ENCODE assay signal across 35 cellular contexts in genomic region chr1:237857455-237857854, GRCh38. TPM values are rescaled to one million over a fixed set of nuclear protein-coding genes. Genes with fewer than 3 reads are reported as not detected.
"Had no signal": no experiment of that assay in that cellular context is flagged by ENCODE, and none has a peak within 500 bp of the region (broad histone marks: within the 10 kb centered on the region; RNA-seq: fewer than 3 reads in every experiment).

No MANE protein-coding gene starts in this region.

- H3K36me3 ChIP-seq: SJCRH30 had no signal

- DNase-seq: Karpas-422, MM.1S, MV-4-11, NCI-H1092, NCI-H1105, NCI-H1417 treated with DMSO at 0.1 percent for 48 hours, NCI-H1436 treated with DMSO at 0.1 percent for 48 hours, NCI-H1694 treated with DMSO at 0.1 percent for 48 hours, NCI-H187 treated with DMSO at 0.1 percent for 48 hours, NCI-H2029, NCI-H2081, NCI-H2171 treated with DMSO at 0.1 percent for 48 hours, NCI-H2227 treated with DMSO at 0.1 percent for 48 hours, NCI-H345, NCI-H446, NCI-H510A treated with DMSO at 0.1 percent for 48 hours, NCI-H524 treated with DMSO at 0.1 percent for 48 hours, NCI-H526 treated with DMSO at 0.1 percent for 48 hours, NCI-H774, PC-9, SHP77, SIG-M5, SJCRH30 had no signal

- H3K9ac ChIP-seq: KMS-11 had no signal

- ATAC-seq: Panc1, Right ventricle myocardium inferior, SK-N-SH treated with all-trans-retinoic acid at 6 μM for 48 hours had no signal

- H3K27ac ChIP-seq: KMS-11, PC-9, RWPE1, SJCRH30, SK-N-MC had no signal

- FAIRE-seq: RCC 7860 had no signal

- H3K9me3 ChIP-seq: SJCRH30 had no signal

- H3K4me3 ChIP-seq: PC-9, SJCRH30, SK-N-MC had no signal

- H3K27me3 ChIP-seq: SJCRH30 had no signal

- H3K4me2 ChIP-seq: KMS-11, PC-9 had no signal

- H2AFZ ChIP-seq: PC-9 had no signal

RNA-seq across cellular contexts. Expression of gene ZP4, which starts 33.3 kb away (rescaled TPM):
- total RNA-seq: LHCN-M2, MCF 10A, NCI-H460, OCI-LY7, PC-9, Right ventricle myocardium inferior, SJCRH30, SK-MEL-5 had no signal
